2 cellular contexts compared by ENCODE assay signal in genomic region chr10:69175326-69175725, GRCh38. TPM values are rescaled to one million over a fixed set of nuclear protein-coding genes. Genes with fewer than 3 reads are reported as not detected.
"Had no signal": no experiment of that assay in that cellular context is flagged by ENCODE, and none has a peak within 500 bp of the region (broad histone marks: within the 10 kb centered on the region; RNA-seq: fewer than 3 reads in every experiment).

No MANE protein-coding gene starts in this region.

RNA-seq across cellular contexts. Expression of gene HKDC1, which starts 44.8 kb away (rescaled TPM):
- total RNA-seq: H9 had no signal
- polyA plus RNA-seq: GM23338 had no signal
